Comparison of ENCODE assay signal across 24 cellular contexts in genomic region chr2:214529514-214529913, GRCh38.
"Had no signal": no experiment of that assay in that cellular context is flagged by ENCODE, and none has a peak within 500 bp of the region (broad histone marks: within the 10 kb centered on the region; RNA-seq: fewer than 3 reads in every experiment).

No MANE protein-coding gene starts in this region.

- DNase-seq: dermis blood vessel endothelial cell; dorsolateral prefrontal cortex; effector CD4-positive, alpha-beta T cell; effector memory CD4-positive, alpha-beta T cell; esophagus squamous epithelium; foreskin fibroblast; foreskin melanocyte; gastrocnemius medialis; glutamatergic neuron; head of caudate nucleus; heart right ventricle; hippocampal formation; left cardiac atrium; left lung; left ventricle myocardium superior; lower lobe of right lung; mesenchymal stem cell; mucosa of descending colon had no signal

- H3K36me3 ChIP-seq: esophagus squamous epithelium, gastrocnemius medialis, heart right ventricle, left lung, lower lobe of right lung had no signal

- H3K27ac ChIP-seq: coronary artery, dorsolateral prefrontal cortex, esophagus squamous epithelium, gastrocnemius medialis, heart right ventricle, left lung, lower lobe of right lung had no signal

- H3K27ac Mint-ChIP-seq: mesothelial cell of epicardium had no signal

- H3K4me3 ChIP-seq: coronary artery, dorsolateral prefrontal cortex, esophagus squamous epithelium, gastrocnemius medialis, heart right ventricle, left lung, lower lobe of right lung, mucosa of descending colon had no signal

- H3K27me3 ChIP-seq: dorsolateral prefrontal cortex, esophagus squamous epithelium, gastrocnemius medialis, heart right ventricle, left lung had no signal

- H3K4me3 Mint-ChIP-seq: mesothelial cell of epicardium had no signal

- FAIRE-seq: colon, endothelial cell of umbilical vein, islet of Langerhans, keratinocyte had no signal

- H3K36me3 Mint-ChIP-seq: mesothelial cell of epicardium had no signal

- H3K9me3 ChIP-seq: esophagus squamous epithelium, gastrocnemius medialis, heart right ventricle, left lung, lower lobe of right lung, mucosa of descending colon had no signal

- ATAC-seq: gastrocnemius medialis, heart right ventricle, left cardiac atrium, left lung, left ventricle myocardium superior, lower lobe of right lung, mucosa of descending colon had no signal

- H3K4me1 ChIP-seq: esophagus squamous epithelium, gastrocnemius medialis, heart right ventricle, left lung, lower lobe of right lung had no signal
